ENCODE assay signal across 27 cellular contexts in genomic region chr1:4468386-4468785, GRCh38.
"Had no signal": no experiment of that assay in that cellular context is flagged by ENCODE, and none has a peak within 500 bp of the region (broad histone marks: within the 10 kb centered on the region; RNA-seq: fewer than 3 reads in every experiment).

No MANE protein-coding gene starts in this region.

- H3K4me1 Mint-ChIP-seq: naive thymus-derived CD4-positive, alpha-beta T cell; nephron; neural progenitor cell had no signal

- H3K27ac ChIP-seq: heart right ventricle, hepatocyte, left ventricle myocardium inferior, neural progenitor cell, neutrophil, parathyroid adenoma, skin epidermis, suprapubic skin, thoracic aorta, tibial artery, uterus had no signal

- H3K79me2 ChIP-seq: hepatocyte, parathyroid adenoma had no signal

- H3K4me2 ChIP-seq: hepatocyte, neural progenitor cell had no signal

- H3K4me3 Mint-ChIP-seq: naive thymus-derived CD4-positive, alpha-beta T cell; nephron; neural progenitor cell; stimulated activated naive CD8-positive, alpha-beta T cell treated with anti-CD3 and anti-CD28 coated beads, Interleukin-15, Interleukin-2, amounts not matched to agents 100 ng/mL and 50 ng/mL, for 24 hours; type B pancreatic cell had no signal

- H3K36me3 ChIP-seq: heart right ventricle, left ventricle myocardium inferior, neural progenitor cell, neutrophil, suprapubic skin, thoracic aorta, tibial artery, uterus had no signal

- H3K27ac Mint-ChIP-seq: naive thymus-derived CD4-positive, alpha-beta T cell; nephron; neural progenitor cell; progenitor cell of endocrine pancreas; stimulated activated naive CD8-positive, alpha-beta T cell treated with anti-CD3 and anti-CD28 coated beads, Interleukin-15, Interleukin-2, amounts not matched to agents 100 ng/mL and 50 ng/mL, for 24 hours; type B pancreatic cell had no signal

- H3K4me3 ChIP-seq: heart right ventricle, hepatocyte, left ventricle myocardium inferior, lung, mucosa of descending colon, neural progenitor cell, skin epidermis, suprapubic skin, thoracic aorta, tibial artery, uterus had no signal

- H3K36me3 Mint-ChIP-seq: naive thymus-derived CD4-positive, alpha-beta T cell; neural progenitor cell; type B pancreatic cell had no signal

- DNase-seq: heart right ventricle; islet precursor cell; left ventricle myocardium inferior; mesendoderm; midbrain; mucosa of descending colon; naive thymus-derived CD4-positive, alpha-beta T cell; right cardiac atrium; stimulated activated CD4-positive, alpha-beta T cell treated with anti-CD3 and anti-CD28 coated beads, Interleukin-12 subunit alpha, Interleukin-12 subunit beta, amount 100 ng/mL, for 4 hours; stimulated activated CD4-positive, alpha-beta T cell treated with anti-CD3 and anti-CD28 coated beads, Interleukin-15, amount 100 ng/mL, for 24 hours; stimulated activated CD4-positive, alpha-beta T cell treated with anti-CD3 and anti-CD28 coated beads, Interleukin-2, amount 100 ng/mL, for 24 hours; stimulated activated CD4-positive, alpha-beta T cell treated with anti-CD3 and anti-CD28 coated beads, Interleukin-4, amount 100 ng/mL, for 1 hour; stimulated activated naive CD4-positive, alpha-beta T cell; uterus had no signal

- H3K9me3 Mint-ChIP-seq: stimulated activated naive CD8-positive, alpha-beta T cell treated with anti-CD3 and anti-CD28 coated beads, Interleukin-15, Interleukin-2, amounts not matched to agents 100 ng/mL and 50 ng/mL, for 24 hours; type B pancreatic cell had no signal

- H3K4me1 ChIP-seq: neural progenitor cell, parathyroid adenoma, suprapubic skin, tibial artery, uterus had no signal

- H3K27me3 Mint-ChIP-seq: progenitor cell of endocrine pancreas; stimulated activated naive CD8-positive, alpha-beta T cell treated with anti-CD3 and anti-CD28 coated beads, Interleukin-15, Interleukin-2, amounts not matched to agents 100 ng/mL and 50 ng/mL, for 24 hours; type B pancreatic cell had no signal

- H3K9me3 ChIP-seq: heart right ventricle, left ventricle myocardium inferior, mucosa of descending colon, neutrophil, suprapubic skin, thoracic aorta, tibial artery, uterus had no signal

- H3K27me3 ChIP-seq: hepatocyte, neural progenitor cell, neutrophil, suprapubic skin, tibial artery, uterus had no signal

- H3K9ac ChIP-seq: neural progenitor cell, parathyroid adenoma had no signal

- H2AFZ ChIP-seq: hepatocyte, neural progenitor cell, parathyroid adenoma had no signal
